Comparison of ENCODE assay signal across 14 cellular contexts in genomic region chr3:27392950-27393679, GRCh38. TPM values are rescaled to one million over a fixed set of nuclear protein-coding genes. Genes with fewer than 3 reads are reported as not detected.
DNase-seq lines count a peak whose midpoint lies in the region; ATAC-seq and TF ChIP-seq lines count a peak whose summit lies in the region.
"Had no signal": no experiment of that assay in that cellular context is flagged by ENCODE, and none has a peak within 500 bp of the region (broad histone marks: within the 10 kb centered on the region; RNA-seq: fewer than 3 reads in every experiment).

No MANE protein-coding gene starts in this region.

- no peak for TF ChIP-seq CTCF in ascending aorta (IDR thresholded peaks at IDR 0.05)

- ATAC-seq in GM18498 (IDR thresholded peaks at IDR 0.05; ENCODE audit: unreplicated experiment): peak; percentile 81
- ATAC-seq in GM19455 (IDR thresholded peaks at IDR 0.05; ENCODE audit: unreplicated experiment): peak; percentile 58
- ATAC-seq in HG02798 (IDR thresholded peaks at IDR 0.05; ENCODE audit: poor library complexity, unreplicated experiment): peak; percentile 85
- ATAC-seq in GM19452 (IDR thresholded peaks at IDR 0.05; ENCODE audit: unreplicated experiment): no peak
- ATAC-seq: right lobe of liver had no signal

- no peaks in the 10 kb centered on the region for H3K27me3 ChIP-seq in ascending aorta
- H3K27me3 ChIP-seq: right lobe of liver, tibial nerve had no signal

- intact Hi-C loops in ascending aorta (cut with DNase I): no loop called here

- no peaks in the 10 kb centered on the region for H3K4me1 ChIP-seq in ascending aorta
- H3K4me1 ChIP-seq: right lobe of liver, tibial nerve had no signal

- DNase-seq in KBM-7: peak; percentile 19
- DNase-seq in ascending aorta (ENCODE audit: low spot score in 2 of 2): no peak
- no peak for DNase-seq in NCI-H2196 (lab: John Stamatoyannopoulos, UW; ENCODE audit: unreplicated experiment)
- DNase-seq in DMS114 treated with DMSO at 0.1 percent for 48 hours (lab: John Stamatoyannopoulos, UW; ENCODE audit: unreplicated experiment): no peak
- DNase-seq: activated CD4-positive, alpha-beta T cell treated with anti-CD3 and anti-CD28 coated beads, Interleukin-2, amount 50 U/mL, for 48 hours; islet precursor cell; naive B cell; NCI-H1436 treated with DMSO at 0.1 percent for 48 hours; right lobe of liver had no signal

- in situ Hi-C loops in KBM-7 (cut with MboI; ENCODE audit: low pct_unique_long_range_greater_than_20kb, low sequenced_read_pairs): no loop called here

- no peak overlapping the region for H3K27ac ChIP-seq in ascending aorta
- H3K27ac ChIP-seq: right lobe of liver, tibial nerve had no signal

- peaks cover 24 to 51% of the 10 kb centered on the region in 2 donors for H3K36me3 ChIP-seq in ascending aorta
- H3K36me3 ChIP-seq: right lobe of liver had no signal

- H3K9me3 ChIP-seq in ascending aorta: no peaks in the 10 kb centered on the region
- H3K9me3 ChIP-seq: right lobe of liver, tibial nerve had no signal

- H3K4me3 ChIP-seq in ascending aorta: no peak overlapping the region
- H3K4me3 ChIP-seq: right lobe of liver, tibial nerve had no signal

RNA-seq across cellular contexts. Expression of gene NEK10, which starts 23.9 kb away (rescaled TPM):
- not detected for total RNA-seq in ascending aorta
